Comparison of ENCODE assay signal across 20 cellular contexts in the genomic region with DNA sequence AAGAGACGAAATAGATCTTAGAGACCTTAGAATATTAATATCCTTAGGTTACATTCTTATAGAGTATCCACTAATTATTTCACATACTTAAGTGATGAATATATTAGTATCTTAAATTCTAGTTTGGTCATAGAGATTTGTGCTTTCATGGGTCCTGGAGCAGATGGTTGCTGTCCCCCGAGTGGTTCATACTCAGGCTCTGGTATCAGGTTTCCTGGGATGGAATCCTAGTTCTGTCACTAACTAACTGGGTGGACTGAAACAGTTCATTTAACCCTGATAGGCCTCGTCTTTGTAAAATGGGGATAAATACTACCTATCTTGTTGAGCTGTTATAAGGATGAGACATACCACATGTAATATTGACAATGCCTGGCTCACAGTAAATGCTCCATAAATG.
DNase-seq lines count a peak whose midpoint lies in the region; ATAC-seq and TF ChIP-seq lines count a peak whose summit lies in the region.
"Had no signal": no experiment of that assay in that cellular context is flagged by ENCODE, and none has a peak within 500 bp of the region (broad histone marks: within the 10 kb centered on the region; RNA-seq: fewer than 3 reads in every experiment).

No MANE protein-coding gene starts in this region.

- peak; percentile 10 for DNase-seq in AG20443 (ENCODE audit: low spot score)
- peak; percentile 2 for DNase-seq in HFFc6
- peak; percentile 61 for DNase-seq in NCI-H524 treated with DMSO at 0.1 percent for 48 hours (lab: John Stamatoyannopoulos, UW)
- peak; percentile 23 for DNase-seq in mesendoderm
- DNase-seq in SK-N-DZ (ENCODE audit: low spot score), result no peak
- DNase-seq in COLO829 (ENCODE audit: low spot score), result no peak
- DNase-seq: 8988T; CD8-positive, alpha-beta memory T cell; H9; Karpas-422; NCI-H1694 treated with DMSO at 0.1 percent for 48 hours; NCI-H2081 treated with DMSO at 0.1 percent for 48 hours; NCI-H226; NCI-H510A treated with DMSO at 0.1 percent for 48 hours; RPMI8226; SHP77; SK-N-SH; T-helper 2 cell had no signal

- no CpG with 5 or more reads among the region's 3 CpGs for WGBS in mesendoderm (ENCODE audit: extremely low coverage, insufficient coverage, low lambda C conversion rate)

- no peaks in the 10 kb centered on the region for H3K79me1 ChIP-seq in mesendoderm (ENCODE audit: low read length)

- no peak overlapping the region for H3K9ac ChIP-seq in mesendoderm (ENCODE audit: low read length)
- H3K9ac ChIP-seq: SK-N-SH had no signal

- H3K4me2 ChIP-seq in mesendoderm (ENCODE audit: low read length), result no peak overlapping the region
- H3K4me2 ChIP-seq: SK-N-SH had no signal

- H4K8ac ChIP-seq in mesendoderm (ENCODE audit: low read depth, low read length), result no peak overlapping the region

- H3K4me3 Mint-ChIP-seq in HFFc6, result no peak overlapping the region; the same call in 1 of the 2 replicates
- H3K4me3 Mint-ChIP-seq: CD8-positive, alpha-beta memory T cell; H9 had no signal

- no peak overlapping the region for H3K18ac ChIP-seq in mesendoderm (ENCODE audit: low read length)

- H3K27me3 Mint-ChIP-seq in HFFc6 (ENCODE audit: insufficient read depth), result no peaks in the 10 kb centered on the region

- no peak overlapping the region for H2AK5ac ChIP-seq in mesendoderm (ENCODE audit: low read length)

- H3K4me3 ChIP-seq in mesendoderm (ENCODE audit: low read length), result no peak overlapping the region

- no peak overlapping the region for H3K23ac ChIP-seq in mesendoderm (ENCODE audit: low read length)

- no peak for ATAC-seq in HG03039 (IDR thresholded peaks at IDR 0.05; ENCODE audit: unreplicated experiment)

- no peak overlapping the region for H3K56ac ChIP-seq in mesendoderm (ENCODE audit: low read length)

- no peaks in the 10 kb centered on the region for H3K36me3 Mint-ChIP-seq in HFFc6 (ENCODE audit: low read depth)
- H3K36me3 Mint-ChIP-seq: CD8-positive, alpha-beta memory T cell had no signal

- H4K5ac ChIP-seq in mesendoderm (ENCODE audit: low read length), result no peak overlapping the region

- peaks cover 63% of the 10 kb centered on the region for H3K4me1 Mint-ChIP-seq in HFFc6 (ENCODE audit: low read depth)
- H3K4me1 Mint-ChIP-seq: CD8-positive, alpha-beta memory T cell had no signal

- no peaks in the 10 kb centered on the region for H3K4me1 ChIP-seq in mesendoderm (ENCODE audit: control insufficient read depth, low read depth, low read length)

- H3K27me3 ChIP-seq in mesendoderm (ENCODE audit: insufficient read depth, low read length, poor library complexity), result no peaks in the 10 kb centered on the region

- H3K27ac Mint-ChIP-seq in HFFc6, result no peak overlapping the region
- H3K27ac Mint-ChIP-seq: CD8-positive, alpha-beta memory T cell had no signal

- H3K4ac ChIP-seq in mesendoderm (ENCODE audit: low read depth, low read length), result no peak overlapping the region

- H2BK120ac ChIP-seq in mesendoderm (ENCODE audit: low read depth, low read length), result no peak overlapping the region

- H3K79me2 ChIP-seq in mesendoderm (ENCODE audit: control insufficient read depth, insufficient read depth, low read length), result no peaks in the 10 kb centered on the region

- no peak for TF ChIP-seq CTCF in HFFc6 (IDR thresholded peaks at IDR 0.05)

- H2BK15ac ChIP-seq in mesendoderm (replicated peaks; ENCODE audit: low read depth), result no peak overlapping the region

- no peak overlapping the region for H3K27ac ChIP-seq in mesendoderm (ENCODE audit: low read depth, low read length)
- H3K27ac ChIP-seq: C4-2B had no signal

- no peaks in the 10 kb centered on the region for H3K9me3 Mint-ChIP-seq in HFFc6
- H3K9me3 Mint-ChIP-seq: CD8-positive, alpha-beta memory T cell; H9 had no signal

- H3K36me3 ChIP-seq in mesendoderm (ENCODE audit: control insufficient read depth, insufficient read depth, low read length), result no peaks in the 10 kb centered on the region

- H2BK5ac ChIP-seq in mesendoderm (ENCODE audit: low read length), result no peak overlapping the region

Comparison
In these comparisons a context has a peak if more than half of its experiments do, and no peak if none do; other contexts are left out.
1. DNase-seq: peak in AG20443 (single experiment), HFFc6 (single experiment), NCI-H524 treated with DMSO at 0.1 percent for 48 hours (single experiment) and mesendoderm (single experiment); none in SK-N-DZ (single experiment) and COLO829 (single experiment).